In the genomic region with DNA sequence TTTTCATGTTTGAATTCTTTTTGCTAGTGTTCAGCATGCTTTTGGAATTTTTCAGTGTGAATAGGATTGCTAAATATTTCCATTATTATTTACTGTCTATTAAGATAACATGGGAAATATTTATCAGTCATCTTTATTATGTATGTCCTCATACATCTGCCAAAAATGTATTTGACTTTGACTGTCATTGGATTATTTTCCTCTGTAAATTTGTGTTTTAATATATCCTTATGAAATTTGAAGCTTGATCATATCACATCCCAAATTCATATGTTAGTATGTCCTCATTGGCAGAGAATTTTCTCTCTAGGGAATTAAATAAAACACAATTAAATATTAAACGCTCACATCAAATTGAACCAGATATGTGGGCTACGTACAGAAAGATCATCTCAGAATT, we compare ENCODE assay signal across 27 cellular contexts.
"Had no signal": no experiment of that assay in that cellular context is flagged by ENCODE, and none has a peak within 500 bp of the region (broad histone marks: within the 10 kb centered on the region; RNA-seq: fewer than 3 reads in every experiment).

No MANE protein-coding gene starts in this region.

- H3K4me1 ChIP-seq: colonic mucosa, esophagus squamous epithelium, gastrocnemius medialis, heart left ventricle had no signal

- H3K27me3 ChIP-seq: colonic mucosa, dorsolateral prefrontal cortex, esophagus muscularis mucosa, esophagus squamous epithelium, foreskin keratinocyte, gastrocnemius medialis, gastroesophageal sphincter, heart left ventricle, heart right ventricle had no signal

- H3K9me3 ChIP-seq: colonic mucosa, esophagus muscularis mucosa, esophagus squamous epithelium, gastrocnemius medialis, gastroesophageal sphincter, heart left ventricle, heart right ventricle had no signal

- DNase-seq: colonic mucosa; cortex of kidney; dermis blood vessel endothelial cell; dorsolateral prefrontal cortex; effector CD4-positive, alpha-beta T cell; effector CD8-positive, alpha-beta T cell; effector memory CD4-positive, alpha-beta T cell; effector memory CD8-positive, alpha-beta T cell; endodermal cell; erythroblast; esophagus squamous epithelium; foreskin fibroblast; foreskin keratinocyte; foreskin melanocyte; gastrocnemius medialis; glutamatergic neuron; head of caudate nucleus; heart left ventricle; heart right ventricle had no signal

- H3K36me3 ChIP-seq: colonic mucosa, esophagus muscularis mucosa, gastrocnemius medialis, gastroesophageal sphincter, heart left ventricle, heart right ventricle had no signal

- FAIRE-seq: endometrium, endothelial cell of umbilical vein, frontal cortex had no signal

- H3K27ac ChIP-seq: colonic mucosa, coronary artery, dorsolateral prefrontal cortex, epithelial cell of prostate, esophagus muscularis mucosa, esophagus squamous epithelium, foreskin keratinocyte, gastrocnemius medialis, gastroesophageal sphincter, heart left ventricle, heart right ventricle had no signal

- H3K4me3 ChIP-seq: colonic mucosa, coronary artery, dorsolateral prefrontal cortex, esophagus muscularis mucosa, esophagus squamous epithelium, gastrocnemius medialis, gastroesophageal sphincter, heart left ventricle, heart right ventricle had no signal

- ATAC-seq: effector memory CD8-positive, alpha-beta T cell; esophagus mucosa; foreskin keratinocyte; gastrocnemius medialis; gastroesophageal sphincter; heart left ventricle; heart right ventricle had no signal
